9 cellular contexts compared by ENCODE assay signal in genomic region chr7:159101083-159101395, GRCh38. TPM values are rescaled to one million over a fixed set of nuclear protein-coding genes. Genes with fewer than 3 reads are reported as not detected.
"Had no signal": no experiment of that assay in that cellular context is flagged by ENCODE, and none has a peak within 500 bp of the region (broad histone marks: within the 10 kb centered on the region; RNA-seq: fewer than 3 reads in every experiment).

No MANE protein-coding gene starts in this region.

RNA-seq across cellular contexts. Expression of gene VIPR2, which starts 43.6 kb away (rescaled TPM):
- total RNA-seq: dermis blood vessel endothelial cell, endothelial cell of umbilical vein, epithelial cell of proximal tubule, fibroblast of lung, fibroblast of villous mesenchyme, foreskin keratinocyte, mammary epithelial cell, myocyte had no signal
- polyA plus RNA-seq: endothelial cell of umbilical vein, fibroblast of lung, foreskin keratinocyte, keratinocyte, mammary epithelial cell had no signal
